Comparison of ENCODE assay signal across 8 cellular contexts in the genomic region with DNA sequence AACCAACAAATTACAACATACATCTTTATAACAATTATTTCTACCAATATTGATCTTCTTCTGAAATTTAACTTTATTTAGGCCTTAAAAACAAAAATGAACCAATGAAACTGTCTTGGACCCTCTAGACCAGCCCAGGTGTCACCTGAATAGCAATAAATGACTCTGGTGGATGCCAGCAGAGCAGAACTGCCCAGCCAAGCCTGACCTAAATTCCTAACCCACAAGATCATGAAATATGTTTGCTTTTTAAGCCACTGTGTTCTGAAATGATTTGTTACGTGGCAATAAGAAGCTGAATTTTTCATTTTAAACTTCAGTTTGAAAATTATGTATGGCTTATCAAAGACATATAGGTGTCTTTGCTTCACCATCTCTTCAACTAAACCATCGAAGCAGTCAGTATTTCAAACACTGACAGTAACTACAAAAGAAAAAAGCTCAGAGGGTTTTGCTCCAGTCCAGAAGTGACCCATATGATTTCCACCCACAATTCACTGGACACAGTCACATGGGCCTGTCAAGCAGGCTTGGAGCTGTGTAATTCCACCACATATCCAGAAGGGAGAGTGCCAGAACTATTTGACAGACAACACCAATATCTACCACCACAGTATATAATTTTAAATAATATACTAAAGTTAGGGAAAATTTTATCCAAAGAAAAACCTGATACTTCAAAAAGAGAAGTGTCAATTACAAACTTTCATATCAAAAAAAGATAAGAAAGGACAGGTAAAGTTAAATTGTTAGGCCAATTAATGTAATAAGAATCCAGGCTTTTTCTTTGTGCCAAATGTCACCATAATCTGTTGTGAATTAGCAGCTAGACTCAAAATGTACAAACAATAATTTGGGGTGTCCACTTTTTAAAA.
DNase-seq lines count a peak whose midpoint lies in the region; ATAC-seq and TF ChIP-seq lines count a peak whose summit lies in the region.

No MANE protein-coding gene starts in this region.

- H3F3A ChIP-seq in Loucy (ENCODE audit: low read depth): no peaks in the 10 kb centered on the region

- peaks cover 67% of the 10 kb centered on the region for H4K20me1 ChIP-seq in Loucy (ENCODE audit: insufficient read depth, low read length, poor library complexity, severe bottlenecking)

- no peak overlapping the region for H3K4me3 ChIP-seq in Loucy (ENCODE audit: low read length, poor library complexity, severe bottlenecking)

- DNase-seq in G401 (ENCODE audit: low spot score) (peak; percentile 49), amniotic epithelial cell (ENCODE audit: low read depth) (peak; percentile 78), hippocampal formation (lab: John Stamatoyannopoulos, UW) (peak; percentile 18 to 24), stromal cell of bone marrow (ENCODE audit: low read depth) (peak; percentile 65), T1000 (lab: John Stamatoyannopoulos, UW) (no peak), activated gamma-delta T cell treated with Interleukin-2 at 50 U/mL for 16 hours (no peak)

- H2AFZ ChIP-seq in Loucy (ENCODE audit: low read length): no peak overlapping the region

- H3K36me3 ChIP-seq in Loucy (ENCODE audit: insufficient read depth, low read length): 0 out of 2 replicates have a peak, but pooled peaks cover 5% of the 10 kb centered on the region

- no peaks in the 10 kb centered on the region for H3K9me2 ChIP-seq in Loucy (replicated peaks; ENCODE audit: low read depth, low read length)

- peaks cover 4% of the 10 kb centered on the region for H3K4me1 ChIP-seq in Loucy (ENCODE audit: insufficient read depth, low read length, poor library complexity, severe bottlenecking)

- peaks cover 89% of the 10 kb centered on the region for H3K79me2 ChIP-seq in Loucy (ENCODE audit: insufficient read depth, low read length)

- peak; percentile 58 for TF ChIP-seq CTCF in Loucy (conservative IDR thresholded peaks at IDR 0.05; ENCODE audit: low read length)

- H3K9me3 ChIP-seq in Loucy (ENCODE audit: insufficient read depth, low read depth, low read length): no peaks in the 10 kb centered on the region

- H3K27me3 ChIP-seq in Loucy (ENCODE audit: insufficient read depth, low read length, poor library complexity, severe bottlenecking): no peaks in the 10 kb centered on the region

- H3K4me2 ChIP-seq in Loucy (ENCODE audit: low read depth, low read length, poor library complexity, severe bottlenecking): no peak overlapping the region

- in situ Hi-C loops in G401 (cut with HindIII; ENCODE audit: low sequenced_read_pairs): no loop called here

- peak; percentile 62 for ATAC-seq in GM21723 (IDR thresholded peaks at IDR 0.05; ENCODE audit: unreplicated experiment)

- no peak overlapping the region for H3K9ac ChIP-seq in Loucy (ENCODE audit: low read depth, low read length, poor library complexity, severe bottlenecking)

Comparison
In these comparisons a context has a peak if more than half of its experiments do, and no peak if none do; other contexts are left out.
1. DNase-seq: peak in G401 (single experiment), amniotic epithelial cell (single experiment), hippocampal formation (2 of 2) and stromal cell of bone marrow (single experiment); none in T1000 (single experiment) and activated gamma-delta T cell treated with Interleukin-2 at 50 U/mL for 16 hours (single experiment).